In the genomic region with DNA sequence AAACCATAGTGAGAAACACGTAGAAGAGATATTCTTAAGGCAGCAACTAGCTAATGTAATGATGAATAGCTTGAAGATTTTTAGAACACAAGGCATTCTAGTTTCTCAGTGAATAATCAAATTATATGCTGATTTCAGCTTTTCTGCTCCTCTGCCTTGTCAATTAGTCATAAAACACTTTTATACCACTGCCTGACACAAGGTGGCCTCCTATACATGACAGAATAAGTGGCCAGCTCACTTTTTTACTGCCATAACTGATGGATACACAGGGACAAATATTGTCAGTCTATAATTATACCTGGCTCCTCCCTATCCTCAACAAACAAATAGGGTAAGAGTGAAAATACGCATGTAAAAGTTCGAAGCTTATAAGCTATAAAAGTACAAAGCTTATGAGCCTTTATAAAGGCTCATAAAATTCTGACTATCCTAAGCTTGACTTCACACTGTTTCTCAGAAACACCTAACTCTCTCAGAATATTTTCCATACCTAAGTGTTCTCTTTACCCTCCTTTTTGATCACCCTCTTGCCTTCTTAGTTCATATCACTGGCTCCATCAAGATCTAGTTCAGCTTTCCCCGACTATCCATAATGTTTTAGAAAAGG, we compare ENCODE assay signal across 8 cellular contexts.
DNase-seq lines count a peak whose midpoint lies in the region; ATAC-seq, FAIRE-seq and TF ChIP-seq lines count a peak whose summit lies in the region.

No MANE protein-coding gene starts in this region.

- TF ChIP-seq CTCF in endodermal cell (conservative IDR thresholded peaks at IDR 0.05) = peak; percentile 87

- H3K36me3 ChIP-seq in endodermal cell (ENCODE audit: control insufficient read depth, insufficient read depth, low read length) = peaks cover 35% of the 10 kb centered on the region

- H3K9me3 Mint-ChIP-seq in T-helper 1 cell treated with Interleukin-12 subunit alpha and Interleukin-12 subunit beta and Interleukin-4 antibody, amounts not matched to agents 30 μg/mL and 1 μg/mL, for 36 hours = peaks cover 4% of the 10 kb centered on the region
- no peaks in the 10 kb centered on the region for H3K9me3 Mint-ChIP-seq in endodermal cell

- peaks cover 30% of the 10 kb centered on the region for H3K36me3 Mint-ChIP-seq in T-helper 1 cell treated with Interleukin-12 subunit alpha and Interleukin-12 subunit beta and Interleukin-4 antibody, amounts not matched to agents 30 μg/mL and 1 μg/mL, for 36 hours (ENCODE audit: low read depth)
- peaks cover 8% of the 10 kb centered on the region for H3K36me3 Mint-ChIP-seq in endodermal cell (ENCODE audit: low read depth)

- peaks cover 2% of the 10 kb centered on the region for H3K4me1 Mint-ChIP-seq in T-helper 1 cell treated with Interleukin-12 subunit alpha and Interleukin-12 subunit beta and Interleukin-4 antibody, amounts not matched to agents 30 μg/mL and 1 μg/mL, for 36 hours (ENCODE audit: low read depth)
- no peaks in the 10 kb centered on the region for H3K4me1 Mint-ChIP-seq in endodermal cell

- ATAC-seq in HG03196 (IDR thresholded peaks at IDR 0.05; ENCODE audit: unreplicated experiment) = no peak

- FAIRE-seq in A204.1 (lab: Jason Lieb, UNC) = peak; percentile 72
- FAIRE-seq in G401.6 (lab: Jason Lieb, UNC) = peak; percentile 90

- no peaks in the 10 kb centered on the region for H3K9me3 ChIP-seq in endodermal cell (ENCODE audit: control insufficient read depth, low read length)

- H3K9ac ChIP-seq in endodermal cell (ENCODE audit: extremely low read depth, low read length, poor library complexity, severe bottlenecking) = no peak overlapping the region

- H3K4me1 ChIP-seq in endodermal cell (ENCODE audit: control insufficient read depth, insufficient read depth, low read length) = no peaks in the 10 kb centered on the region

- no peak overlapping the region for H3K4me3 Mint-ChIP-seq in T-helper 1 cell treated with Interleukin-12 subunit alpha and Interleukin-12 subunit beta and Interleukin-4 antibody, amounts not matched to agents 30 μg/mL and 1 μg/mL, for 36 hours
- no peak overlapping the region for H3K4me3 Mint-ChIP-seq in endodermal cell

- no peaks in the 10 kb centered on the region for H3K27me3 Mint-ChIP-seq in T-helper 1 cell treated with Interleukin-12 subunit alpha and Interleukin-12 subunit beta and Interleukin-4 antibody, amounts not matched to agents 30 μg/mL and 1 μg/mL, for 36 hours (ENCODE audit: low read depth)
- H3K27me3 Mint-ChIP-seq in endodermal cell (ENCODE audit: insufficient read depth) = no peaks in the 10 kb centered on the region

- DNase-seq in NCI-H1417 (lab: John Stamatoyannopoulos, UW) (peak; percentile 1 to 90 (median 60)), endodermal cell (peak; percentile 56), midbrain (lab: John Stamatoyannopoulos, UW) (peak; percentile 68), islet precursor cell (no peak)

- H3K27ac Mint-ChIP-seq in T-helper 1 cell treated with Interleukin-12 subunit alpha and Interleukin-12 subunit beta and Interleukin-4 antibody, amounts not matched to agents 30 μg/mL and 1 μg/mL, for 36 hours = peak overlapping the region; percentile 49
- H3K27ac Mint-ChIP-seq in endodermal cell = peak overlapping the region; percentile 26

- H3K27me3 ChIP-seq in endodermal cell (ENCODE audit: control insufficient read depth, insufficient read depth, low read length, poor library complexity, severe bottlenecking) = no peaks in the 10 kb centered on the region

- H3K4me3 ChIP-seq in endodermal cell (ENCODE audit: low read length) = no peak overlapping the region

- WGBS in endodermal cell (ENCODE audit: insufficient coverage in 1 of 2, insufficient read length in 1 of 2), 2 experiments = 84 to 90% methylated on average over 2 to 4 of the region's 4 CpGs

- no peak overlapping the region for H3K27ac ChIP-seq in endodermal cell (ENCODE audit: low read depth, low read length)
